Comparison of ENCODE assay signal across 8 cellular contexts in the genomic region with DNA sequence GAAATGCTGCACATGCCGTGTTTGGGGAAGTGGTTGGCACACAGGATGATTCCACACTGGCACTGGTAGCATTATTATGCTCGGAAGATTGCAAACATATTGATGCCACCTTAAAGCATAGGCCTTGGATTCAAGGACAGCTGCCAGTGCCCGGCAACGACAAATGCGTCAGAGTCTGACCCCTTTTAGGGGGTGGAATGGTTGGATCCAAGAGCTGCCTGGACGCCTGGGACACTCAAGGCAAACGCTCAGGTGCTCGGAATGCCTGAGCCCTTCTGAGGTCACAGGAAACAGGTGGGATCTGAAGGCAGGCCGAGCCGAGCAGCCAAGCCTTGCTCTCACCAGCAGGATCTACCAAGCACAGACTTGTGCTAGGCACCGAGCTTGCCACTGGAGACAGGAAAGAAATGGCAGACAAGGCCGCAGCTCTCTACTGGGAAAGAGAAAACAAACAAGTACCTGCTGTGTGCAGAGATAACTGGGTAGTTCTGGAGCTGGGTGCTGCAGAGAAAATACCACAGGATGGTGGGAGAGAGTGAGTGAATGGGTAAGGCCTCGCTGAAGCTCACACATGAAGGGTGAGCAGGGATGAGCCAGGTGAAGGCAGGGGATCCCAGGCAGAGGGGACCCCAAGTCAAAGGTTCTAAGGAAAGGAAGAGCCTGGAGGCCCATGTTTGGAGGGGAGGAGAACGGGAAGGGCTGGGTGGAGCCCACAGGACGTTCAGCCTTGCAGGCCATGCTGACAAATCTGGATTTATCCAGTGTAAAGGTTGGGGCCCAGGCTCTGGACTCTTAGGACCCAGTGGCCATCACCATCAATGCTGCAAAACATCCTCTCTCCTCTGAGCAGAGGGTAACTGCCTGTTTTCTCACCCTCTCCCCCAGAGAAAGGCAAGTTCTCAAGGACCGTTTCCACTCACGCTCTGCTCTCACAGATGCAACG. TPM values are rescaled to one million over a fixed set of nuclear protein-coding genes. Genes with fewer than 3 reads are reported as not detected.
A peak's percentile ranks its signal among the peaks of the same experiment; 100 is the strongest.
DNase-seq lines count a peak whose midpoint lies in the region; ATAC-seq and TF ChIP-seq lines count a peak whose summit lies in the region.

No MANE protein-coding gene starts in this region.

- H3K27ac ChIP-seq in left lung (peak overlapping the region; percentile 61 to 92), thoracic aorta (peak overlapping the region in 1 of 2 donors; percentile 36)

- no peak for TF ChIP-seq POLR2A in GM18505 (IDR thresholded peaks at IDR 0.05; ENCODE audit: borderline replicate concordance, extremely low read depth, insufficient read depth, insufficient read length)

- peak overlapping the region; percentile 89 for H3K27ac Mint-ChIP-seq in activated CD4-positive, alpha-beta T cell treated with anti-CD3 and anti-CD28 coated beads for 36 hours

- H3K4me3 ChIP-seq in adipocyte (ENCODE audit: low read length) (no peak overlapping the region), left lung (no peak overlapping the region), thoracic aorta (peak overlapping the region; percentile 31)

- H3K9me3 Mint-ChIP-seq in activated CD4-positive, alpha-beta T cell treated with anti-CD3 and anti-CD28 coated beads for 36 hours (ENCODE audit: low read depth), result no peaks in the 10 kb centered on the region

- peaks cover 86% of the 10 kb centered on the region for H3K4me1 Mint-ChIP-seq in activated CD4-positive, alpha-beta T cell treated with anti-CD3 and anti-CD28 coated beads for 36 hours

- H3K4me3 Mint-ChIP-seq in activated CD4-positive, alpha-beta T cell treated with anti-CD3 and anti-CD28 coated beads for 36 hours, result no peak overlapping the region

- peaks cover 7% of the 10 kb centered on the region for H3K36me3 ChIP-seq in adipocyte (ENCODE audit: control insufficient read depth, insufficient read depth, low read length, severe bottlenecking)
- peaks cover 0 to 22% of the 10 kb centered on the region in 2 donors for H3K36me3 ChIP-seq in left lung
- H3K36me3 ChIP-seq in thoracic aorta, result no peaks in the 10 kb centered on the region

- no peak for ATAC-seq in activated CD4-positive, alpha-beta T cell treated with anti-CD3 and anti-CD28 coated beads for 36 hours
- peak; percentile 79 for ATAC-seq in left lung
- no peak for ATAC-seq in thoracic aorta (ENCODE audit: insufficient number of reproducible peaks, low FRiP score, low read depth)
- ATAC-seq in GM18505 (IDR thresholded peaks at IDR 0.05; ENCODE audit: unreplicated experiment), result no peak

- POLR2A ChIA-PET in activated CD4-positive, alpha-beta T cell treated with anti-CD3 and anti-CD28 coated beads for 36 hours (lab: Charles Lee), result interaction anchor here (0.7 to 0.9 kb wide), 2 partner anchors 8 to 1113 kb away, joined by 3 read pairs; no protein-coding TSS in a partner anchor

- no peaks in the 10 kb centered on the region for H3K27me3 ChIP-seq in adipocyte (replicated peaks; ENCODE audit: control insufficient read depth, insufficient read depth, low read length)
- no peaks in the 10 kb centered on the region for H3K27me3 ChIP-seq in left lung
- H3K27me3 ChIP-seq in thoracic aorta (replicated peaks; ENCODE audit: insufficient read depth), result no peaks in the 10 kb centered on the region

- intact Hi-C loops in activated CD4-positive, alpha-beta T cell treated with anti-CD3 and anti-CD28 coated beads for 36 hours (cut with DNase I, micrococcal nuclease), result loop anchor here in 1 of 2 experiments (5.0 kb wide), 1 partner anchor 54 kb away; no protein-coding TSS in a partner anchor
- intact Hi-C loops in left lung (cut with DNase I), result no loop called here

- no peak for DNase-seq in activated CD4-positive, alpha-beta T cell treated with anti-CD3 and anti-CD28 coated beads for 36 hours
- DNase-seq in activated CD4-positive, alpha-beta T cell treated with anti-CD3 and anti-CD28 coated beads for 1 hour, result no peak
- DNase-seq in adipocyte (ENCODE audit: low read depth) (no peak), left lung (peak in 1 of 2 donors; percentile 74), thoracic aorta (ENCODE audit: low spot score) (no peak), NOMO-1 treated with DMSO at 0.1 percent for 48 hours (lab: John Stamatoyannopoulos, UW; ENCODE audit: unreplicated experiment) (no peak), NCI-H2227 (lab: John Stamatoyannopoulos, UW; ENCODE audit: unreplicated experiment) (no peak)

- peak overlapping the region; percentile 48 for H3K9ac ChIP-seq in adipocyte (ENCODE audit: low read length)

- H3K4me1 ChIP-seq in adipocyte (ENCODE audit: control insufficient read depth, insufficient read depth, low read length) (peaks cover 25% of the 10 kb centered on the region), left lung (peaks cover 40 to 78% of the 10 kb centered on the region in 2 donors), thoracic aorta (ENCODE audit: control insufficient read depth in 1 of 2, low read depth in 2 of 2) (peaks cover 9 to 32% of the 10 kb centered on the region in 2 donors)

- no peak for TF ChIP-seq CTCF in left lung (IDR thresholded peaks at IDR 0.05)
- TF ChIP-seq CTCF in thoracic aorta (IDR thresholded peaks at IDR 0.05), result no peak

- no peaks in the 10 kb centered on the region for H3K9me3 ChIP-seq in adipocyte (ENCODE audit: control insufficient read depth, low read length)
- no peaks in the 10 kb centered on the region for H3K9me3 ChIP-seq in left lung
- no peaks in the 10 kb centered on the region for H3K9me3 ChIP-seq in thoracic aorta

- peaks cover 18% of the 10 kb centered on the region for H3K36me3 Mint-ChIP-seq in activated CD4-positive, alpha-beta T cell treated with anti-CD3 and anti-CD28 coated beads for 36 hours (ENCODE audit: low read depth)

- no peaks in the 10 kb centered on the region for H3K27me3 Mint-ChIP-seq in activated CD4-positive, alpha-beta T cell treated with anti-CD3 and anti-CD28 coated beads for 36 hours

- CTCF ChIA-PET in activated CD4-positive, alpha-beta T cell treated with anti-CD3 and anti-CD28 coated beads for 36 hours (lab: Charles Lee), result interaction anchor here (0.6 to 3.8 kb wide), 23 partner anchors 7 to 980 kb away, joined by 3 to 54 read pairs (median 6); a partner anchor contains a TSS

RNA-seq across cellular contexts. Expression of a gene that starts 9.2 kb away (rescaled TPM):
- total RNA-seq in activated CD4-positive, alpha-beta T cell treated with anti-CD3 and anti-CD28 coated beads for 36 hours, result 100 to 1,000 TPM in 1 of 2 experiments, 10 to 100 TPM in 1; 85.5 to 103 TPM
- total RNA-seq in left lung (10 to 100 TPM; 64.6 to 69.0 TPM), thoracic aorta (100 to 1,000 TPM in 1 of 2 donors, 10 to 100 TPM in 1; 51.4 to 101 TPM)

RNA-seq across cellular contexts. Expression of a gene that starts 54.6 kb away (rescaled TPM):
- total RNA-seq in activated CD4-positive, alpha-beta T cell treated with anti-CD3 and anti-CD28 coated beads for 36 hours, result 1 to 10 TPM; 2.2 to 2.7 TPM
- total RNA-seq in left lung (10 to 100 TPM in 1 of 2 donors, 1 to 10 TPM in 1; 8.8 to 40.9 TPM), thoracic aorta (10 to 100 TPM in 1 of 2 donors, 1 to 10 TPM in 1; 8.5 to 48.7 TPM)
